ENCODE assay signal across 26 cellular contexts in genomic region chr2:238131761-238132462, GRCh38. TPM values are rescaled to one million over a fixed set of nuclear protein-coding genes. Genes with fewer than 3 reads are reported as not detected.
"Had no signal": no experiment of that assay in that cellular context is flagged by ENCODE, and none has a peak within 500 bp of the region (broad histone marks: within the 10 kb centered on the region; RNA-seq: fewer than 3 reads in every experiment).

No MANE protein-coding gene starts in this region.

- H3K4me1 ChIP-seq: adrenal gland, breast epithelium had no signal

- FAIRE-seq: islet of Langerhans had no signal

- H3K36me3 Mint-ChIP-seq: activated naive CD8-positive, alpha-beta T cell had no signal

- DNase-seq: activated B cell treated with CpG ODN at 0.5 μM for 24 hours; activated CD4-positive, alpha-beta T cell treated with anti-CD3 and anti-CD28 coated beads for 36 hours; activated CD4-positive, alpha-beta T cell treated with anti-CD3 and anti-CD28 coated beads, Interleukin-2, amount 50 U/mL, for 4 hours; activated CD8-positive, alpha-beta memory T cell treated with anti-CD3 and anti-CD28 coated beads for 24 hours; activated CD8-positive, alpha-beta memory T cell treated with anti-CD3 and anti-CD28 coated beads, Interleukin-2, amount 50 U/mL, for 4 hours; activated naive CD4-positive, alpha-beta T cell; activated T-cell treated with anti-CD3 and anti-CD28 coated beads, Interleukin-2, amount 50 U/mL, for 24 hours; adrenal gland; endodermal cell; esophagus squamous epithelium; head of caudate nucleus; midbrain; nephron progenitor cell; nucleus accumbens; stimulated activated CD4-positive, alpha-beta T cell treated with anti-CD3 and anti-CD28 coated beads, Interleukin-4, amount 100 ng/mL, for 24 hours; stimulated activated naive CD4-positive, alpha-beta T cell treated with Interleukin-2 at 50 U/mL for 16 hours; T1000 had no signal

- H3K4me3 ChIP-seq: adrenal gland, breast epithelium, coronary artery, esophagus squamous epithelium, gastrocnemius medialis, thoracic aorta, upper lobe of left lung had no signal

- H3K4me1 Mint-ChIP-seq: activated B cell treated with CpG ODN at 0.5 μM for 24 hours; activated CD4-positive, alpha-beta T cell treated with anti-CD3 and anti-CD28 coated beads for 36 hours; endodermal cell had no signal

- H3K27ac ChIP-seq: adrenal gland, breast epithelium, coronary artery, esophagus squamous epithelium, gastrocnemius medialis, thoracic aorta, upper lobe of left lung had no signal

- H3K4me3 Mint-ChIP-seq: activated B cell treated with CpG ODN at 0.5 μM for 24 hours; activated CD4-positive, alpha-beta T cell treated with anti-CD3 and anti-CD28 coated beads for 36 hours; activated naive CD8-positive, alpha-beta T cell; activated T-cell treated with anti-CD3 and anti-CD28 coated beads, Interleukin-2, amount 50 U/mL, for 24 hours; endodermal cell; nephron progenitor cell had no signal

- H3K9me3 Mint-ChIP-seq: activated B cell treated with CpG ODN at 0.5 μM for 24 hours; activated T-cell treated with anti-CD3 and anti-CD28 coated beads, Interleukin-2, amount 50 U/mL, for 24 hours; activated T-helper 2 cell treated with anti-CD3 and anti-CD28 coated beads, Interferon-gamma antibody, Interleukin-2, Interleukin-4, amounts not matched to agents 10 μg/mL and 5 μg/mL and 100 μg/mL, durations not matched to agents 14 hours and 24 hours and 36 hours; endodermal cell; nephron progenitor cell had no signal

- H3K27me3 Mint-ChIP-seq: activated B cell treated with CpG ODN at 0.5 μM for 24 hours; activated CD4-positive, alpha-beta T cell treated with anti-CD3 and anti-CD28 coated beads for 36 hours; activated naive CD8-positive, alpha-beta T cell; activated T-cell treated with anti-CD3 and anti-CD28 coated beads, Interleukin-2, amount 50 U/mL, for 24 hours had no signal

- H3K27me3 ChIP-seq: adrenal gland, gastrocnemius medialis, upper lobe of left lung had no signal

- ATAC-seq: activated CD4-positive, alpha-beta T cell treated with anti-CD3 and anti-CD28 coated beads for 36 hours; gastrocnemius medialis had no signal

- H3K9me3 ChIP-seq: adrenal gland, breast epithelium, esophagus squamous epithelium, gastrocnemius medialis, thoracic aorta, upper lobe of left lung had no signal

- H3K27ac Mint-ChIP-seq: activated B cell treated with CpG ODN at 0.5 μM for 24 hours; activated CD4-positive, alpha-beta T cell treated with anti-CD3 and anti-CD28 coated beads for 36 hours; activated naive CD8-positive, alpha-beta T cell; activated T-cell treated with anti-CD3 and anti-CD28 coated beads, Interleukin-2, amount 50 U/mL, for 24 hours; activated T-helper 2 cell treated with anti-CD3 and anti-CD28 coated beads, Interferon-gamma antibody, Interleukin-2, Interleukin-4, amounts not matched to agents 10 μg/mL and 5 μg/mL and 100 μg/mL, durations not matched to agents 14 hours and 24 hours and 36 hours; endodermal cell; nephron progenitor cell had no signal

- H3K36me3 ChIP-seq: adrenal gland, breast epithelium, esophagus squamous epithelium, gastrocnemius medialis, thoracic aorta, upper lobe of left lung had no signal

RNA-seq across cellular contexts. Expression of gene KLHL30, which starts 6.6 kb away (rescaled TPM):
- total RNA-seq: activated B cell treated with CpG ODN at 0.5 μM for 24 hours; activated CD4-positive, alpha-beta T cell treated with anti-CD3 and anti-CD28 coated beads for 36 hours; activated T-helper 2 cell treated with anti-CD3 and anti-CD28 coated beads, Interferon-gamma antibody, Interleukin-2, Interleukin-4, amounts not matched to agents 10 μg/mL and 5 μg/mL and 100 μg/mL, durations not matched to agents 14 hours and 24 hours and 36 hours; endodermal cell; T-helper 1 cell treated with Interleukin-12 subunit alpha and Interleukin-12 subunit beta and Interleukin-4 antibody, amounts not matched to agents 30 ng/mL and 1 ng/mL, for 36 hours had no signal

RNA-seq across cellular contexts. Expression of gene ERFE, which starts 26.9 kb away (rescaled TPM):
- total RNA-seq: activated B cell treated with CpG ODN at 0.5 μM for 24 hours; T-helper 1 cell treated with Interleukin-12 subunit alpha and Interleukin-12 subunit beta and Interleukin-4 antibody, amounts not matched to agents 30 ng/mL and 1 ng/mL, for 36 hours had no signal
